ENCODE assay signal across 9 cellular contexts in genomic region chr3:131477813-131478212, GRCh38.
"Had no signal": no experiment of that assay in that cellular context is flagged by ENCODE, and none has a peak within 500 bp of the region (broad histone marks: within the 10 kb centered on the region; RNA-seq: fewer than 3 reads in every experiment).

No MANE protein-coding gene starts in this region.

- FAIRE-seq: H1, H54 had no signal

- H3K27ac ChIP-seq: HL-60, KMS-11 had no signal

- DNase-seq: H9, HCEC 1CT, IMR-90, KBM-7 had no signal

- H2AFZ ChIP-seq: GM23338 had no signal

- H3K9ac ChIP-seq: KMS-11 had no signal

- H3K4me3 ChIP-seq: GM23338 had no signal

- ATAC-seq: GM23338 had no signal

- H3K4me2 ChIP-seq: GM23338, KMS-11 had no signal
